ENCODE assay signal across 1 cellular context in the genomic region with DNA sequence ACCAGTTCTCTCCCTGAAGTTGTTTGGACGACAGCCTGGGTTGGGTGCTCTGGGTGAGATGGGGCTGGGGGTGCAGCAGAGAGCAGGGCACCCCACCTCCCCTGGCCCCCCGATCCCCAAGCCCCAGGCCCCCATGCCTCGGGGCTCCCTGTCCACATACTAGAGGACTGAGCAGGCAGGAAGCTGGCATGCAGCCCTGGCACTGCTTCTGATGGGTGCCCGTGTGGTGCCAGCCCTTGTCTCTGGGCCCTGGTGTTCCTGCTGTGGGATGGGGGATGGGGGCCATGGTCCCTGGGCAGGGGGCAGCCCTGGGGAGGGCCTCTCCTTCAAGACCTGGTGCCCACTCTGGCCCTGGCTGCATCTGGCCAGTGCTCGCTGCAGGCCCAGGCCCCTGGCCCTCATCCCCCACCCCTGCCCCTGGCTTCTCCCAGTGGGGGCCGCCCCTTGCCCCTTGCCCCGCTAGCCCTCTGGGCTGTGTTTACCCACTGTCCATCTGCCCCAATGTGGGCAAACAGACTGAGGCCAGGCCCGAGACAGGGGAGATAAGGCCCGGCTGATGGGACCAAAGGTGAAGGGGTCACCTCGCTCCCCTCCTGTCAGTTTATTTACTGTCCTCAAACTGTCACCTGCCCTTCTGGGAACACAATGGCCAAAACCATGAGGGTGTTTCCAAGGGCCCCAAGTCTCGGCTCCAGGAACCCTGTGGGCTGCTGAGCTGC.
TF ChIP-seq lines count a peak whose summit lies in the region.

No MANE protein-coding gene starts in this region.

TF ChIP-seq in HepG2, 621 proteins besides CTCF, POLR2A, EP300 and RAD21 (continued from another document and continues in another):
- TF ChIP-seq, protein P1, sequence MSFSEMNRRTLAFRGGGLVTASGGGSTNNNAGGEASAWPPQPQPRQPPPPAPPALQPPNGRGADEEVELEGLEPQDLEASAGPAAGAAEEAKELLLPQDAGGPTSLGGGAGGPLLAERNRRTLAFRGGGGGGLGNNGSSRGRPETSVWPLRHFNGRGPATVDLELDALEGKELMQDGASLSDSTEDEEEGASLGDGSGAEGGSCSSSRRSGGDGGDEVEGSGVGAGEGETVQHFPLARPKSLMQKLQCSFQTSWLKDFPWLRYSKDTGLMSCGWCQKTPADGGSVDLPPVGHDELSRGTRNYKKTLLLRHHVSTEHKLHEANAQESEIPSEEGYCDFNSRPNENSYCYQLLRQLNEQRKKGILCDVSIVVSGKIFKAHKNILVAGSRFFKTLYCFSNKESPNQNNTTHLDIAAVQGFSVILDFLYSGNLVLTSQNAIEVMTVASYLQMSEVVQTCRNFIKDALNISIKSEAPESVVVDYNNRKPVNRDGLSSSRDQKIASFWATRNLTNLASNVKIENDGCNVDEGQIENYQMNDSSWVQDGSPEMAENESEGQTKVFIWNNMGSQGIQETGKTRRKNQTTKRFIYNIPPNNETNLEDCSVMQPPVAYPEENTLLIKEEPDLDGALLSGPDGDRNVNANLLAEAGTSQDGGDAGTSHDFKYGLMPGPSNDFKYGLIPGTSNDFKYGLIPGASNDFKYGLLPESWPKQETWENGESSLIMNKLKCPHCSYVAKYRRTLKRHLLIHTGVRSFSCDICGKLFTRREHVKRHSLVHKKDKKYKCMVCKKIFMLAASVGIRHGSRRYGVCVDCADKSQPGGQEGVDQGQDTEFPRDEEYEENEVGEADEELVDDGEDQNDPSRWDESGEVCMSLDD (CRISPR knock-in tag; IDR thresholded peaks at IDR 0.05; ENCODE audit: borderline replicate concordance): peak; percentile 88
- TF ChIP-seq RBAK (CRISPR knock-in tag; IDR thresholded peaks at IDR 0.05) (no peak), SP1 (IDR thresholded peaks at IDR 0.05) (no peak), SP1 (CRISPR knock-in tag; IDR thresholded peaks at IDR 0.05) (no peak), ZNF296 (CRISPR knock-in tag; conservative IDR thresholded peaks at IDR 0.05) (peak; percentile 81; the same call in 1 of the 2 replicates), NFE2L2 (IDR thresholded peaks at IDR 0.05; ENCODE audit: low read length) (no peak), FOXA1 (IDR thresholded peaks at IDR 0.05) (no peak), FOXA1 (CRISPR knock-in tag; IDR thresholded peaks at IDR 0.05) (peak; percentile 93), PPARG (CRISPR knock-in tag; conservative IDR thresholded peaks at IDR 0.05) (peak; percentile 98), GFI1 (CRISPR knock-in tag; IDR thresholded peaks at IDR 0.05; ENCODE audit: borderline replicate concordance) (peak; percentile 84), NFIB (CRISPR knock-in tag; IDR thresholded peaks at IDR 0.05; ENCODE audit: borderline replicate concordance) (no peak), ZFP1 (CRISPR knock-in tag; IDR thresholded peaks at IDR 0.05) (no peak), PHF21A (CRISPR knock-in tag; IDR thresholded peaks at IDR 0.05) (peak; percentile 96), DDIT3 (CRISPR knock-in tag; IDR thresholded peaks at IDR 0.05) (no peak), THAP8 (CRISPR knock-in tag; IDR thresholded peaks at IDR 0.05; ENCODE audit: borderline replicate concordance) (no peak), ZNF879 (CRISPR knock-in tag; IDR thresholded peaks at IDR 0.05) (no peak), IKZF5 (CRISPR knock-in tag; IDR thresholded peaks at IDR 0.05) (no peak), ETS1 (CRISPR knock-in tag; IDR thresholded peaks at IDR 0.05) (no peak), ZFP36L1 (CRISPR knock-in tag; IDR thresholded peaks at IDR 0.05) (no peak), GATAD1 (CRISPR knock-in tag; IDR thresholded peaks at IDR 0.05) (no peak), GLI4 (CRISPR knock-in tag; IDR thresholded peaks at IDR 0.05; ENCODE audit: borderline replicate concordance) (no peak), AGO1 (IDR thresholded peaks at IDR 0.05; ENCODE audit: low read depth, low read length, poor library complexity, severe bottlenecking) (no peak), ZNF615 (CRISPR knock-in tag; IDR thresholded peaks at IDR 0.05; ENCODE audit: borderline replicate concordance) (no peak), ZNF101 (CRISPR knock-in tag; IDR thresholded peaks at IDR 0.05; ENCODE audit: borderline replicate concordance, low read depth) (no peak), ZNF225 (CRISPR knock-in tag; IDR thresholded peaks at IDR 0.05) (no peak), ZNF337 (CRISPR knock-in tag; IDR thresholded peaks at IDR 0.05; ENCODE audit: borderline replicate concordance, low read depth) (no peak), STAT5B (CRISPR knock-in tag; IDR thresholded peaks at IDR 0.05) (no peak), ZNF501 (CRISPR knock-in tag; IDR thresholded peaks at IDR 0.05) (peak; percentile 62; the same call in 1 of the 2 replicates), ATRX (CRISPR knock-in tag; IDR thresholded peaks at IDR 0.05; ENCODE audit: borderline replicate concordance) (no peak), ZNF350 (CRISPR knock-in tag; IDR thresholded peaks at IDR 0.05; ENCODE audit: borderline replicate concordance, low read depth) (peak; percentile 73; the same call in 1 of the 2 replicates), PITX1 (CRISPR knock-in tag; IDR thresholded peaks at IDR 0.05) (peak; percentile 93), ZNF605 (CRISPR knock-in tag; IDR thresholded peaks at IDR 0.05) (no peak)
- TF ChIP-seq, protein P2, sequence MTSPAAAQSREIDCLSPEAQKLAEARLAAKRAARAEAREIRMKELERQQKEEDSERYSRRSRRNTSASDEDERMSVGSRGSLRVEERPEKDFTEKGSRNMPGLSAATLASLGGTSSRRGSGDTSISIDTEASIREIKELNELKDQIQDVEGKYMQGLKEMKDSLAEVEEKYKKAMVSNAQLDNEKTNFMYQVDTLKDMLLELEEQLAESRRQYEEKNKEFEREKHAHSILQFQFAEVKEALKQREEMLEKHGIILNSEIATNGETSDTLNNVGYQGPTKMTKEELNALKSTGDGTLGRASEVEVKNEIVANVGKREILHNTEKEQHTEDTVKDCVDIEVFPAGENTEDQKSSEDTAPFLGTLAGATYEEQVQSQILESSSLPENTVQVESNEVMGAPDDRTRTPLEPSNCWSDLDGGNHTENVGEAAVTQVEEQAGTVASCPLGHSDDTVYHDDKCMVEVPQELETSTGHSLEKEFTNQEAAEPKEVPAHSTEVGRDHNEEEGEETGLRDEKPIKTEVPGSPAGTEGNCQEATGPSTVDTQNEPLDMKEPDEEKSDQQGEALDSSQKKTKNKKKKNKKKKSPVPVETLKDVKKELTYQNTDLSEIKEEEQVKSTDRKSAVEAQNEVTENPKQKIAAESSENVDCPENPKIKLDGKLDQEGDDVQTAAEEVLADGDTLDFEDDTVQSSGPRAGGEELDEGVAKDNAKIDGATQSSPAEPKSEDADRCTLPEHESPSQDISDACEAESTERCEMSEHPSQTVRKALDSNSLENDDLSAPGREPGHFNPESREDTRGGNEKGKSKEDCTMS (CRISPR knock-in tag; conservative IDR thresholded peaks at IDR 0.05): no peak
- TF ChIP-seq, protein P3, sequence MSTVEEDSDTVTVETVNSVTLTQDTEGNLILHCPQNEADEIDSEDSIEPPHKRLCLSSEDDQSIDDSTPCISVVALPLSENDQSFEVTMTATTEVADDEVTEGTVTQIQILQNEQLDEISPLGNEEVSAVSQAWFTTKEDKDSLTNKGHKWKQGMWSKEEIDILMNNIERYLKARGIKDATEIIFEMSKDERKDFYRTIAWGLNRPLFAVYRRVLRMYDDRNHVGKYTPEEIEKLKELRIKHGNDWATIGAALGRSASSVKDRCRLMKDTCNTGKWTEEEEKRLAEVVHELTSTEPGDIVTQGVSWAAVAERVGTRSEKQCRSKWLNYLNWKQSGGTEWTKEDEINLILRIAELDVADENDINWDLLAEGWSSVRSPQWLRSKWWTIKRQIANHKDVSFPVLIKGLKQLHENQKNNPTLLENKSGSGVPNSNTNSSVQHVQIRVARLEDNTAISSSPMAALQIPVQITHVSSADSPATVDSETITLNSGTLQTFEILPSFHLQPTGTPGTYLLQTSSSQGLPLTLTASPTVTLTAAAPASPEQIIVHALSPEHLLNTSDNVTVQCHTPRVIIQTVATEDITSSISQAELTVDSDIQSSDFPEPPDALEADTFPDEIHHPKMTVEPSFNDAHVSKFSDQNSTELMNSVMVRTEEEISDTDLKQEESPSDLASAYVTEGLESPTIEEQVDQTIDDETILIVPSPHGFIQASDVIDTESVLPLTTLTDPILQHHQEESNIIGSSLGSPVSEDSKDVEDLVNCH (CRISPR knock-in tag; IDR thresholded peaks at IDR 0.05): no peak
- TF ChIP-seq, protein P4, sequence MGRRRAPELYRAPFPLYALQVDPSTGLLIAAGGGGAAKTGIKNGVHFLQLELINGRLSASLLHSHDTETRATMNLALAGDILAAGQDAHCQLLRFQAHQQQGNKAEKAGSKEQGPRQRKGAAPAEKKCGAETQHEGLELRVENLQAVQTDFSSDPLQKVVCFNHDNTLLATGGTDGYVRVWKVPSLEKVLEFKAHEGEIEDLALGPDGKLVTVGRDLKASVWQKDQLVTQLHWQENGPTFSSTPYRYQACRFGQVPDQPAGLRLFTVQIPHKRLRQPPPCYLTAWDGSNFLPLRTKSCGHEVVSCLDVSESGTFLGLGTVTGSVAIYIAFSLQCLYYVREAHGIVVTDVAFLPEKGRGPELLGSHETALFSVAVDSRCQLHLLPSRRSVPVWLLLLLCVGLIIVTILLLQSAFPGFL (CRISPR knock-in tag; IDR thresholded peaks at IDR 0.05): no peak
- TF ChIP-seq, protein P5, sequence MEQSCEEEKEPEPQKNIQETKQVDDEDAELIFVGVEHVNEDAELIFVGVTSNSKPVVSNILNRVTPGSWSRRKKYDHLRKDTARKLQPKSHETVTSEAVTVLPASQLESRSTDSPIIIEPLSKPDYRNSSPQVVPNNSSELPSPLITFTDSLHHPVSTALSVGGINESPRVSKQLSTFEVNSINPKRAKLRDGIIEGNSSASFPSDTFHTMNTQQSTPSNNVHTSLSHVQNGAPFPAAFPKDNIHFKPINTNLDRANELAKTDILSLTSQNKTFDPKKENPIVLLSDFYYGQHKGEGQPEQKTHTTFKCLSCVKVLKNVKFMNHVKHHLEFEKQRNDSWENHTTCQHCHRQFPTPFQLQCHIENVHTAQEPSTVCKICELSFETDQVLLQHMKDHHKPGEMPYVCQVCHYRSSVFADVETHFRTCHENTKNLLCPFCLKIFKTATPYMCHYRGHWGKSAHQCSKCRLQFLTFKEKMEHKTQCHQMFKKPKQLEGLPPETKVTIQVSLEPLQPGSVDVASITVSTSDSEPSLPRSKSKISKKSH (CRISPR knock-in tag; IDR thresholded peaks at IDR 0.05; ENCODE audit: borderline replicate concordance): 0 out of 2 replicates have a peak, but pooled peaks have one; percentile 52
- TF ChIP-seq, protein P6, sequence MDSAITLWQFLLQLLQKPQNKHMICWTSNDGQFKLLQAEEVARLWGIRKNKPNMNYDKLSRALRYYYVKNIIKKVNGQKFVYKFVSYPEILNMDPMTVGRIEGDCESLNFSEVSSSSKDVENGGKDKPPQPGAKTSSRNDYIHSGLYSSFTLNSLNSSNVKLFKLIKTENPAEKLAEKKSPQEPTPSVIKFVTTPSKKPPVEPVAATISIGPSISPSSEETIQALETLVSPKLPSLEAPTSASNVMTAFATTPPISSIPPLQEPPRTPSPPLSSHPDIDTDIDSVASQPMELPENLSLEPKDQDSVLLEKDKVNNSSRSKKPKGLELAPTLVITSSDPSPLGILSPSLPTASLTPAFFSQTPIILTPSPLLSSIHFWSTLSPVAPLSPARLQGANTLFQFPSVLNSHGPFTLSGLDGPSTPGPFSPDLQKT (CRISPR knock-in tag; IDR thresholded peaks at IDR 0.05; ENCODE audit: borderline replicate concordance): no peak
- TF ChIP-seq, protein P7, sequence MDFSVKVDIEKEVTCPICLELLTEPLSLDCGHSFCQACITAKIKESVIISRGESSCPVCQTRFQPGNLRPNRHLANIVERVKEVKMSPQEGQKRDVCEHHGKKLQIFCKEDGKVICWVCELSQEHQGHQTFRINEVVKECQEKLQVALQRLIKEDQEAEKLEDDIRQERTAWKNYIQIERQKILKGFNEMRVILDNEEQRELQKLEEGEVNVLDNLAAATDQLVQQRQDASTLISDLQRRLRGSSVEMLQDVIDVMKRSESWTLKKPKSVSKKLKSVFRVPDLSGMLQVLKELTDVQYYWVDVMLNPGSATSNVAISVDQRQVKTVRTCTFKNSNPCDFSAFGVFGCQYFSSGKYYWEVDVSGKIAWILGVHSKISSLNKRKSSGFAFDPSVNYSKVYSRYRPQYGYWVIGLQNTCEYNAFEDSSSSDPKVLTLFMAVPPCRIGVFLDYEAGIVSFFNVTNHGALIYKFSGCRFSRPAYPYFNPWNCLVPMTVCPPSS (IDR thresholded peaks at IDR 0.05): no peak
